Comparison of ENCODE assay signal across 9 cellular contexts in genomic region chr4:74376888-74377483, GRCh38. TPM values are rescaled to one million over a fixed set of nuclear protein-coding genes. Genes with fewer than 3 reads are reported as not detected.
DNase-seq lines count a peak whose midpoint lies in the region; ATAC-seq, FAIRE-seq and TF ChIP-seq lines count a peak whose summit lies in the region.
"Had no signal": no experiment of that assay in that cellular context is flagged by ENCODE, and none has a peak within 500 bp of the region (broad histone marks: within the 10 kb centered on the region; RNA-seq: fewer than 3 reads in every experiment).

No MANE protein-coding gene starts in this region.

- POLR2A ChIA-PET in HepG2 (lab: Yijun Ruan, JAX), result no interaction called here

- DNase-seq in DMS79 (lab: John Stamatoyannopoulos, UW) (peak; percentile 22), HCEC 1CT (peak; percentile 71), NCI-H460 (ENCODE audit: extremely low read depth, low read depth) (peak; percentile 61), HepG2 (ENCODE audit: low spot score) (peak; percentile 45), NCI-H2227 treated with DMSO at 0.1 percent for 48 hours (lab: John Stamatoyannopoulos, UW) (no peak)
- DNase-seq in central memory CD4-positive, alpha-beta T cell, result peak; percentile 32
- no peak for DNase-seq in activated CD8-positive, alpha-beta memory T cell treated with anti-CD3 and anti-CD28 coated beads, Interleukin-2, amount 50 U/mL, for 48 hours

- no peak overlapping the region for H3K4me3 ChIP-seq in HepG2 (replicated peaks in 1 of 3; ENCODE audit: insufficient read depth in 1 of 3, low read depth in 2 of 3, low read length in 3 of 3)
- H3K4me3 ChIP-seq: SJCRH30 had no signal

- intact Hi-C loops in HepG2 (cut with micrococcal nuclease; ENCODE audit: unreplicated experiment), result loop anchor here (1.0 to 2.0 kb wide), 5 partner anchors 56 to 298 kb away; no protein-coding TSS in a partner anchor

- no peaks in the 10 kb centered on the region for H3K4me1 ChIP-seq in HepG2 (ENCODE audit: insufficient read depth, low read length)
- H3K4me1 ChIP-seq: SJCRH30 had no signal

- no peaks in the 10 kb centered on the region for H3K9me3 ChIP-seq in HepG2 (ENCODE audit: low read length)
- H3K9me3 ChIP-seq: SJCRH30 had no signal

- no peak overlapping the region for H3K27ac ChIP-seq in HepG2 (ENCODE audit: extremely low read length, insufficient read depth, low read length)
- H3K27ac ChIP-seq: SJCRH30 had no signal

- ATAC-seq in HepG2 (peak; percentile 60; the same call in 2 of the 3 replicates), HG03097 (IDR thresholded peaks at IDR 0.05; ENCODE audit: low FRiP score, unreplicated experiment) (no peak)

- H3K79me2 ChIP-seq in HepG2 (ENCODE audit: insufficient read depth, low read length), result no peaks in the 10 kb centered on the region

- BruUV-seq in HepG2 (replicated peaks; lab: Mats Ljungman, UMichigan), result no TSS peak

- in situ Hi-C loops in HepG2 (cut with HindIII; ENCODE audit: extremely low pct_ligation_motif_present, low pct_unique_long_range_greater_than_20kb), result loop anchor here (5.0 kb wide), 2 partner anchors 160 to 295 kb away; no protein-coding TSS in a partner anchor

- no peak for FAIRE-seq in HepG2 (lab: Jason Lieb, UNC)

- TF ChIP-seq RAD21 in HepG2 (CRISPR knock-in tag; IDR thresholded peaks at IDR 0.05), result no peak

- H3K4me2 ChIP-seq in HepG2 (ENCODE audit: low read depth, low read length), result no peak overlapping the region

- CTCF ChIA-PET in HepG2 (lab: Yijun Ruan, JAX; ENCODE audit: low intra/inter-chr PET ratio, low total read pairs), result interaction anchor here (0.9 to 2.8 kb wide), 5 partner anchors 155 to 299 kb away, joined by 4 to 36 read pairs (median 12); no protein-coding TSS in a partner anchor

- H2AFZ ChIP-seq in HepG2 (ENCODE audit: low read length), result no peak overlapping the region

- no peak overlapping the region for H3K9ac ChIP-seq in HepG2 (ENCODE audit: insufficient read depth, low read depth, low read length)

- H3K36me3 ChIP-seq in HepG2 (replicated peaks in 1 of 2; ENCODE audit: control insufficient read depth in 1 of 2, insufficient read depth in 2 of 2, low read length in 2 of 2), result no peaks in the 10 kb centered on the region
- H3K36me3 ChIP-seq: SJCRH30 had no signal

- no peak for TF ChIP-seq EP300 in HepG2 (IDR thresholded peaks at IDR 0.05; ENCODE audit: low read depth in 2 of 2, low read length in 2 of 2)
- TF ChIP-seq EP300 in HepG2 (CRISPR knock-in tag; IDR thresholded peaks at IDR 0.05; ENCODE audit: borderline replicate concordance), result no peak

- no peak for TF ChIP-seq POLR2A in HepG2 (IDR thresholded peaks at IDR 0.05; ENCODE audit: insufficient read depth in 1 of 2, low read depth in 2 of 2, low read length in 2 of 2)

- 41% methylated on average over 4 of the region's 4 CpGs for WGBS in HepG2 (ENCODE audit: low lambda C conversion rate)

- H3K27me3 ChIP-seq in HepG2 (ENCODE audit: control insufficient read depth in 1 of 2, insufficient read depth in 2 of 2, low read length in 2 of 2), result no peaks in the 10 kb centered on the region
- H3K27me3 ChIP-seq: SJCRH30 had no signal

- TF ChIP-seq CTCF in HepG2 (CRISPR knock-in tag; IDR thresholded peaks at IDR 0.05), result peak; percentile 52

- H4K20me1 ChIP-seq in HepG2 (ENCODE audit: insufficient read depth, low read length), result no peaks in the 10 kb centered on the region

TF ChIP-seq in HepG2, 621 proteins besides CTCF, POLR2A, EP300 and RAD21:
- no peak for TF ChIP-seq DMTF1 (CRISPR knock-in tag; IDR thresholded peaks at IDR 0.05)
- peak; percentile 81 for TF ChIP-seq SMC3 (IDR thresholded peaks at IDR 0.05; ENCODE audit: low read length)
- no peak for TF ChIP-seq WIZ (CRISPR knock-in tag; IDR thresholded peaks at IDR 0.05)
- TF ChIP-seq STAG1 (CRISPR knock-in tag; IDR thresholded peaks at IDR 0.05), result peak; percentile 73

RNA-seq across cellular contexts. Expression of gene EREG, which starts 12.0 kb away (rescaled TPM):
- total RNA-seq in NCI-H460 (2014; rRNA removed; shearing (Covaris generic)), result 2.7 and 3.8 TPM in 2 replicates
- 0.28 and 0.48 TPM in 2 replicates for polyA plus RNA-seq in NCI-H460 (2014; cell fraction: nucleus; rRNA removed)
- total RNA-seq in HepG2 (2016; rRNA removed; fragmentation: Illumina TruSeq; extraction: Trizol), result 0.13 TPM in 1 of 2 replicates, not detected in the other
- not detected in 2 replicates for total RNA-seq in HepG2 (2016; cell fraction: cytosol; rRNA removed; fragmentation: Illumina TruSeq; extraction: Trizol; ENCODE audit: low read depth)
- 0.04 and 0.10 TPM in 2 replicates for total RNA-seq in HepG2 (2016; cell fraction: insoluble cytoplasmic fraction; rRNA removed; fragmentation: Illumina TruSeq; extraction: Trizol)
- 0.03 and 0.07 TPM in 2 replicates for total RNA-seq in HepG2 (2016; cell fraction: membrane; rRNA removed; fragmentation: Illumina TruSeq; extraction: Trizol)
- 0.09 and 0.22 TPM in 2 replicates for total RNA-seq in HepG2 (2016; cell fraction: nucleus; rRNA removed; fragmentation: Illumina TruSeq; extraction: Trizol)
- polyA plus RNA-seq in HepG2 (2011; rRNA removed), result 0.11 and 0.24 TPM in 2 replicates
- polyA plus RNA-seq in HepG2 (2011; cell fraction: cytosol; rRNA removed), result 0.06 and 0.07 TPM in 2 replicates
- 0.08 and 0.09 TPM in 2 replicates for polyA plus RNA-seq in HepG2 (2011; cell fraction: nucleus; rRNA removed)
- 0.04 and 0.16 TPM in 2 replicates for polyA plus RNA-seq in HepG2 (2012)
- polyA plus RNA-seq in HepG2 (2016; cell fraction: cytosol; fragmentation: Illumina TruSeq; extraction: Trizol; ENCODE audit: low read depth), result not detected in 2 replicates
- 0.04 and 0.09 TPM in 2 replicates for polyA plus RNA-seq in HepG2 (2016; cell fraction: insoluble cytoplasmic fraction; fragmentation: Illumina TruSeq; extraction: Trizol; ENCODE audit: low read depth)
- polyA plus RNA-seq in HepG2 (2016; cell fraction: membrane; fragmentation: Illumina TruSeq; extraction: Trizol; ENCODE audit: low read depth), result not detected in 2 replicates
- 0.44 and 0.65 TPM in 2 replicates for polyA plus RNA-seq in HepG2 (2016; cell fraction: nucleus; fragmentation: Illumina TruSeq; extraction: Trizol; ENCODE audit: insufficient read depth, low read depth)
- polyA minus RNA-seq in HepG2 (2011; rRNA and poly(A)+ RNA removed; ENCODE audit: low replicate concordance), result 0.04 and 0.05 TPM in 2 replicates
- 0.09 and 0.10 TPM in 2 replicates for polyA minus RNA-seq in HepG2 (2011; cell fraction: cytosol; rRNA and poly(A)+ RNA removed)
- polyA minus RNA-seq in HepG2 (2011; cell fraction: nucleus; rRNA and poly(A)+ RNA removed), result 0.13 and 0.25 TPM in 2 replicates
- total RNA-seq: SJCRH30 had no signal

Comparison
In these comparisons a context has a peak if more than half of its experiments do, and no peak if none do; other contexts are left out.
1. DNase-seq: peak in DMS79 (single experiment), HCEC 1CT (single experiment), NCI-H460 (single experiment), central memory CD4-positive, alpha-beta T cell (single experiment) and HepG2 (single experiment); none in NCI-H2227 treated with DMSO at 0.1 percent for 48 hours (single experiment) and activated CD8-positive, alpha-beta memory T cell treated with anti-CD3 and anti-CD28 coated beads, Interleukin-2, amount 50 U/mL, for 48 hours (single experiment).